In the genomic region with DNA sequence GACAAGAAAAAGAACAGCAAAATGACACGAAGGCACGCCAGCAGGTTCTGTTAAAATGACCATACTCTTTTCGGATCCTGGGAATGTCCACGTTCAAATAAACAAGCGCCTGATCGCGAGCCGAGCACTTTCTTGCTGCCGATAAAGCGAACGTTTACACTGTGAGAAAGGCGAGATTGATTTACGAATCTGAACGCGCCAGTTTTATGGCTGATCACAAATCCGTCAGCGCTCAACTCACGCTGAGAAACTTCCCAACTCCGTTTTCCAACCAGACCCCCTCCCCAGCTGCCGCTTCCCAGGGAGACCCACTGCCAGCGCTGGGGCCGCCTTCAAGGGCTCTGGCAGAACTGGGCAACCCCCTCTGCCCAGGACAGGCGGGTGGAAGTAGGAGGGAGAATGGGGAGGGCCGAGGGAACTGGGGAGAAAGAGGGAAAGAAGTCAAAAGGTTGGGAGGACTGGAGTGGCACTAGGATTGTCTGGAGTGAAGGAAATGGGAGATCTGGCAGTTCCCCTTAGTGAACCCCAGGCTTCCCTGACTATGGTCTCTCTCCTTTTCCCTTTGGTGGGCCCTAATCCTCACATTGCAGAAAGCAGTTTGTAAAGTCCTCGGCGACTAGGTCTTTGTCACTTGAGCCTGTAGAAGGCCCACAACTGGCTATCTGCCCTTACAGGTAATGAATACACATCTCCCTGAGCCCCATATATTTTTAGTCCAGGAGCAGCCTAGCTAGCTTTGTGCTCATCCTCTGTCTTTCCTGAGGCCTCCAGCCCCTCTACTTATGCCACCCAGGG, we compare ENCODE assay signal across 1 cellular context.
A peak's percentile ranks its signal among the peaks of the same experiment; 100 is the strongest.
TF ChIP-seq lines count a peak whose summit lies in the region.

No MANE protein-coding gene starts in this region.

TF ChIP-seq in HEK293, 187 proteins besides CTCF, POLR2A, EP300 and RAD21 (continued from another document and continues in another):
- TF ChIP-seq, protein P1, sequence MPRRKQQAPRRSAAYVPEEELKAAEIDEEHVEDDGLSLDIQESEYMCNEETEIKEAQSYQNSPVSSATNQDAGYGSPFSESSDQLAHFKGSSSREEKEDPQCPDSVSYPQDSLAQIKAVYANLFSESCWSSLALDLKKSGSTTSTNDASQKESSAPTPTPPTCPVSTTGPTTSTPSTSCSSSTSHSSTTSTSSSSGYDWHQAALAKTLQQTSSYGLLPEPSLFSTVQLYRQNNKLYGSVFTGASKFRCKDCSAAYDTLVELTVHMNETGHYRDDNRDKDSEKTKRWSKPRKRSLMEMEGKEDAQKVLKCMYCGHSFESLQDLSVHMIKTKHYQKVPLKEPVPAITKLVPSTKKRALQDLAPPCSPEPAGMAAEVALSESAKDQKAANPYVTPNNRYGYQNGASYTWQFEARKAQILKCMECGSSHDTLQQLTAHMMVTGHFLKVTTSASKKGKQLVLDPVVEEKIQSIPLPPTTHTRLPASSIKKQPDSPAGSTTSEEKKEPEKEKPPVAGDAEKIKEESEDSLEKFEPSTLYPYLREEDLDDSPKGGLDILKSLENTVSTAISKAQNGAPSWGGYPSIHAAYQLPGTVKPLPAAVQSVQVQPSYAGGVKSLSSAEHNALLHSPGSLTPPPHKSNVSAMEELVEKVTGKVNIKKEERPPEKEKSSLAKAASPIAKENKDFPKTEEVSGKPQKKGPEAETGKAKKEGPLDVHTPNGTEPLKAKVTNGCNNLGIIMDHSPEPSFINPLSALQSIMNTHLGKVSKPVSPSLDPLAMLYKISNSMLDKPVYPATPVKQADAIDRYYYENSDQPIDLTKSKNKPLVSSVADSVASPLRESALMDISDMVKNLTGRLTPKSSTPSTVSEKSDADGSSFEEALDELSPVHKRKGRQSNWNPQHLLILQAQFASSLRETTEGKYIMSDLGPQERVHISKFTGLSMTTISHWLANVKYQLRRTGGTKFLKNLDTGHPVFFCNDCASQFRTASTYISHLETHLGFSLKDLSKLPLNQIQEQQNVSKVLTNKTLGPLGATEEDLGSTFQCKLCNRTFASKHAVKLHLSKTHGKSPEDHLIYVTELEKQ (tag by site-specific recombination; IDR thresholded peaks at IDR 0.05; ENCODE audit: borderline replicate concordance) = peak; percentile 94
- peak; percentile 43; the same call in 1 of the 2 replicates for TF ChIP-seq ZNF335 (tag by site-specific recombination; conservative IDR thresholded peaks at IDR 0.05)
- TF ChIP-seq ZNF10 (tag by site-specific recombination; IDR thresholded peaks at IDR 0.05) = 0 out of 2 replicates have a peak, but pooled peaks have one; percentile 32
- TF ChIP-seq ZNF146 (tag by site-specific recombination; IDR thresholded peaks at IDR 0.05) = peak; percentile 13
- TF ChIP-seq ZNF561 (tag by site-specific recombination; IDR thresholded peaks at IDR 0.05; ENCODE audit: borderline replicate concordance) = peak; percentile 51; the same call in 1 of the 2 replicates
- TF ChIP-seq ZNF121 (tag by site-specific recombination; IDR thresholded peaks at IDR 0.05) = peak; percentile 34; the same call in 1 of the 2 replicates
- TF ChIP-seq ZNF423 (tag by site-specific recombination; IDR thresholded peaks at IDR 0.05) = 0 out of 2 replicates have a peak, but pooled peaks have one; percentile 56
- peak; percentile 92 for TF ChIP-seq ZSCAN30 (tag by site-specific recombination; IDR thresholded peaks at IDR 0.05)
- TF ChIP-seq ZXDB (tag by site-specific recombination; IDR thresholded peaks at IDR 0.05) = peak; percentile 90
- TF ChIP-seq, protein P2, sequence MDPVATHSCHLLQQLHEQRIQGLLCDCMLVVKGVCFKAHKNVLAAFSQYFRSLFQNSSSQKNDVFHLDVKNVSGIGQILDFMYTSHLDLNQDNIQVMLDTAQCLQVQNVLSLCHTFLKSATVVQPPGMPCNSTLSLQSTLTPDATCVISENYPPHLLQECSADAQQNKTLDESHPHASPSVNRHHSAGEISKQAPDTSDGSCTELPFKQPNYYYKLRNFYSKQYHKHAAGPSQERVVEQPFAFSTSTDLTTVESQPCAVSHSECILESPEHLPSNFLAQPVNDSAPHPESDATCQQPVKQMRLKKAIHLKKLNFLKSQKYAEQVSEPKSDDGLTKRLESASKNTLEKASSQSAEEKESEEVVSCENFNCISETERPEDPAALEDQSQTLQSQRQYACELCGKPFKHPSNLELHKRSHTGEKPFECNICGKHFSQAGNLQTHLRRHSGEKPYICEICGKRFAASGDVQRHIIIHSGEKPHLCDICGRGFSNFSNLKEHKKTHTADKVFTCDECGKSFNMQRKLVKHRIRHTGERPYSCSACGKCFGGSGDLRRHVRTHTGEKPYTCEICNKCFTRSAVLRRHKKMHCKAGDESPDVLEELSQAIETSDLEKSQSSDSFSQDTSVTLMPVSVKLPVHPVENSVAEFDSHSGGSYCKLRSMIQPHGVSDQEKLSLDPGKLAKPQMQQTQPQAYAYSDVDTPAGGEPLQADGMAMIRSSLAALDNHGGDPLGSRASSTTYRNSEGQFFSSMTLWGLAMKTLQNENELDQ (tag by site-specific recombination; IDR thresholded peaks at IDR 0.05; ENCODE audit: low read depth) = no peak
- TF ChIP-seq KLF7 (tag by site-specific recombination; IDR thresholded peaks at IDR 0.05; ENCODE audit: borderline replicate concordance) = peak; percentile 52; the same call in 1 of the 2 replicates
- peak; percentile 68 for TF ChIP-seq ZNF629 (tag by site-specific recombination; IDR thresholded peaks at IDR 0.05)
- TF ChIP-seq SP7 (tag by site-specific recombination; IDR thresholded peaks at IDR 0.05) = peak; percentile 81
- TF ChIP-seq ZNF670 (tag by site-specific recombination; IDR thresholded peaks at IDR 0.05; ENCODE audit: low read depth) = no peak
- TF ChIP-seq, protein P3, sequence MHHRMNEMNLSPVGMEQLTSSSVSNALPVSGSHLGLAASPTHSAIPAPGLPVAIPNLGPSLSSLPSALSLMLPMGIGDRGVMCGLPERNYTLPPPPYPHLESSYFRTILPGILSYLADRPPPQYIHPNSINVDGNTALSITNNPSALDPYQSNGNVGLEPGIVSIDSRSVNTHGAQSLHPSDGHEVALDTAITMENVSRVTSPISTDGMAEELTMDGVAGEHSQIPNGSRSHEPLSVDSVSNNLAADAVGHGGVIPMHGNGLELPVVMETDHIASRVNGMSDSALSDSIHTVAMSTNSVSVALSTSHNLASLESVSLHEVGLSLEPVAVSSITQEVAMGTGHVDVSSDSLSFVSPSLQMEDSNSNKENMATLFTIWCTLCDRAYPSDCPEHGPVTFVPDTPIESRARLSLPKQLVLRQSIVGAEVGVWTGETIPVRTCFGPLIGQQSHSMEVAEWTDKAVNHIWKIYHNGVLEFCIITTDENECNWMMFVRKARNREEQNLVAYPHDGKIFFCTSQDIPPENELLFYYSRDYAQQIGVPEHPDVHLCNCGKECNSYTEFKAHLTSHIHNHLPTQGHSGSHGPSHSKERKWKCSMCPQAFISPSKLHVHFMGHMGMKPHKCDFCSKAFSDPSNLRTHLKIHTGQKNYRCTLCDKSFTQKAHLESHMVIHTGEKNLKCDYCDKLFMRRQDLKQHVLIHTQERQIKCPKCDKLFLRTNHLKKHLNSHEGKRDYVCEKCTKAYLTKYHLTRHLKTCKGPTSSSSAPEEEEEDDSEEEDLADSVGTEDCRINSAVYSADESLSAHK (tag by site-specific recombination; IDR thresholded peaks at IDR 0.05) = peak; percentile 97
- TF ChIP-seq, protein P4, sequence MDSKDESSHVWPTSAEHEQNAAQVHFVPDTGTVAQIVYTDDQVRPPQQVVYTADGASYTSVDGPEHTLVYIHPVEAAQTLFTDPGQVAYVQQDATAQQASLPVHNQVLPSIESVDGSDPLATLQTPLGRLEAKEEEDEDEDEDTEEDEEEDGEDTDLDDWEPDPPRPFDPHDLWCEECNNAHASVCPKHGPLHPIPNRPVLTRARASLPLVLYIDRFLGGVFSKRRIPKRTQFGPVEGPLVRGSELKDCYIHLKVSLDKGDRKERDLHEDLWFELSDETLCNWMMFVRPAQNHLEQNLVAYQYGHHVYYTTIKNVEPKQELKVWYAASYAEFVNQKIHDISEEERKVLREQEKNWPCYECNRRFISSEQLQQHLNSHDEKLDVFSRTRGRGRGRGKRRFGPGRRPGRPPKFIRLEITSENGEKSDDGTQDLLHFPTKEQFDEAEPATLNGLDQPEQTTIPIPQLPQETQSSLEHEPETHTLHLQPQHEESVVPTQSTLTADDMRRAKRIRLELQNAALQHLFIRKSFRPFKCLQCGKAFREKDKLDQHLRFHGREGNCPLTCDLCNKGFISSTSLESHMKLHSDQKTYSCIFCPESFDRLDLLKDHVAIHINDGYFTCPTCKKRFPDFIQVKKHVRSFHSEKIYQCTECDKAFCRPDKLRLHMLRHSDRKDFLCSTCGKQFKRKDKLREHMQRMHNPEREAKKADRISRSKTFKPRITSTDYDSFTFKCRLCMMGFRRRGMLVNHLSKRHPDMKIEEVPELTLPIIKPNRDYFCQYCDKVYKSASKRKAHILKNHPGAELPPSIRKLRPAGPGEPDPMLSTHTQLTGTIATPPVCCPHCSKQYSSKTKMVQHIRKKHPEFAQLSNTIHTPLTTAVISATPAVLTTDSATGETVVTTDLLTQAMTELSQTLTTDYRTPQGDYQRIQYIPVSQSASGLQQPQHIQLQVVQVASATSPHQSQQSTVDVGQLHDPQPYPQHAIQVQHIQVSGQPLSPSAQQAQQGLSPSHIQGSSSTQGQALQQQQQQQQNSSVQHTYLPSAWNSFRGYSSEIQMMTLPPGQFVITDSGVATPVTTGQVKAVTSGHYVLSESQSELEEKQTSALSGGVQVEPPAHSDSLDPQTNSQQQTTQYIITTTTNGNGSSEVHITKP (tag by site-specific recombination; IDR thresholded peaks at IDR 0.05) = peak; percentile 91
- no peak for TF ChIP-seq ZNF785 (tag by site-specific recombination; IDR thresholded peaks at IDR 0.05)
- TF ChIP-seq, protein P5, sequence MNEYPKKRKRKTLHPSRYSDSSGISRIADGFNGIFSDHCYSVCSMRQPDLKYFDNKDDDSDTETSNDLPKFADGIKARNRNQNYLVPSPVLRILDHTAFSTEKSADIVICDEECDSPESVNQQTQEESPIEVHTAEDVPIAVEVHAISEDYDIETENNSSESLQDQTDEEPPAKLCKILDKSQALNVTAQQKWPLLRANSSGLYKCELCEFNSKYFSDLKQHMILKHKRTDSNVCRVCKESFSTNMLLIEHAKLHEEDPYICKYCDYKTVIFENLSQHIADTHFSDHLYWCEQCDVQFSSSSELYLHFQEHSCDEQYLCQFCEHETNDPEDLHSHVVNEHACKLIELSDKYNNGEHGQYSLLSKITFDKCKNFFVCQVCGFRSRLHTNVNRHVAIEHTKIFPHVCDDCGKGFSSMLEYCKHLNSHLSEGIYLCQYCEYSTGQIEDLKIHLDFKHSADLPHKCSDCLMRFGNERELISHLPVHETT (tag by site-specific recombination; IDR thresholded peaks at IDR 0.05) = peak; percentile 59; the same call in 1 of the 2 replicates
- TF ChIP-seq ZNF843 (tag by site-specific recombination; IDR thresholded peaks at IDR 0.05) = peak; percentile 95
- TF ChIP-seq YY2 (tag by site-specific recombination; IDR thresholded peaks at IDR 0.05) = no peak
- no peak for TF ChIP-seq SETDB1 (IDR thresholded peaks at IDR 0.05; ENCODE audit: insufficient read length, low read length)
- TF ChIP-seq ZBTB1 (tag by site-specific recombination; IDR thresholded peaks at IDR 0.05) = no peak
- 0 out of 2 replicates have a peak, but pooled peaks have one; percentile 4 for TF ChIP-seq MZF1 (tag by site-specific recombination; IDR thresholded peaks at IDR 0.05; ENCODE audit: borderline replicate concordance)
- TF ChIP-seq ZEB2 (tag by site-specific recombination; IDR thresholded peaks at IDR 0.05) = peak; percentile 86
- TF ChIP-seq KLF10 (tag by site-specific recombination; IDR thresholded peaks at IDR 0.05) = no peak; the same call in 1 of the 2 replicates
- TF ChIP-seq HOXD13 (CRISPR knock-in tag; IDR thresholded peaks at IDR 0.05; ENCODE audit: borderline replicate concordance) = no peak
- peak; percentile 23; the same call in 1 of the 2 replicates for TF ChIP-seq ZFP69B (tag by site-specific recombination; IDR thresholded peaks at IDR 0.05)
- TF ChIP-seq, protein P6, sequence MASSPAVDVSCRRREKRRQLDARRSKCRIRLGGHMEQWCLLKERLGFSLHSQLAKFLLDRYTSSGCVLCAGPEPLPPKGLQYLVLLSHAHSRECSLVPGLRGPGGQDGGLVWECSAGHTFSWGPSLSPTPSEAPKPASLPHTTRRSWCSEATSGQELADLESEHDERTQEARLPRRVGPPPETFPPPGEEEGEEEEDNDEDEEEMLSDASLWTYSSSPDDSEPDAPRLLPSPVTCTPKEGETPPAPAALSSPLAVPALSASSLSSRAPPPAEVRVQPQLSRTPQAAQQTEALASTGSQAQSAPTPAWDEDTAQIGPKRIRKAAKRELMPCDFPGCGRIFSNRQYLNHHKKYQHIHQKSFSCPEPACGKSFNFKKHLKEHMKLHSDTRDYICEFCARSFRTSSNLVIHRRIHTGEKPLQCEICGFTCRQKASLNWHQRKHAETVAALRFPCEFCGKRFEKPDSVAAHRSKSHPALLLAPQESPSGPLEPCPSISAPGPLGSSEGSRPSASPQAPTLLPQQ (tag by site-specific recombination; IDR thresholded peaks at IDR 0.05) = no peak
- TF ChIP-seq, protein P7, sequence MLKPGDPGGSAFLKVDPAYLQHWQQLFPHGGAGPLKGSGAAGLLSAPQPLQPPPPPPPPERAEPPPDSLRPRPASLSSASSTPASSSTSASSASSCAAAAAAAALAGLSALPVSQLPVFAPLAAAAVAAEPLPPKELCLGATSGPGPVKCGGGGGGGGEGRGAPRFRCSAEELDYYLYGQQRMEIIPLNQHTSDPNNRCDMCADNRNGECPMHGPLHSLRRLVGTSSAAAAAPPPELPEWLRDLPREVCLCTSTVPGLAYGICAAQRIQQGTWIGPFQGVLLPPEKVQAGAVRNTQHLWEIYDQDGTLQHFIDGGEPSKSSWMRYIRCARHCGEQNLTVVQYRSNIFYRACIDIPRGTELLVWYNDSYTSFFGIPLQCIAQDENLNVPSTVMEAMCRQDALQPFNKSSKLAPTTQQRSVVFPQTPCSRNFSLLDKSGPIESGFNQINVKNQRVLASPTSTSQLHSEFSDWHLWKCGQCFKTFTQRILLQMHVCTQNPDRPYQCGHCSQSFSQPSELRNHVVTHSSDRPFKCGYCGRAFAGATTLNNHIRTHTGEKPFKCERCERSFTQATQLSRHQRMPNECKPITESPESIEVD (tag by site-specific recombination; IDR thresholded peaks at IDR 0.05) = peak; percentile 91
- TF ChIP-seq, protein P8, sequence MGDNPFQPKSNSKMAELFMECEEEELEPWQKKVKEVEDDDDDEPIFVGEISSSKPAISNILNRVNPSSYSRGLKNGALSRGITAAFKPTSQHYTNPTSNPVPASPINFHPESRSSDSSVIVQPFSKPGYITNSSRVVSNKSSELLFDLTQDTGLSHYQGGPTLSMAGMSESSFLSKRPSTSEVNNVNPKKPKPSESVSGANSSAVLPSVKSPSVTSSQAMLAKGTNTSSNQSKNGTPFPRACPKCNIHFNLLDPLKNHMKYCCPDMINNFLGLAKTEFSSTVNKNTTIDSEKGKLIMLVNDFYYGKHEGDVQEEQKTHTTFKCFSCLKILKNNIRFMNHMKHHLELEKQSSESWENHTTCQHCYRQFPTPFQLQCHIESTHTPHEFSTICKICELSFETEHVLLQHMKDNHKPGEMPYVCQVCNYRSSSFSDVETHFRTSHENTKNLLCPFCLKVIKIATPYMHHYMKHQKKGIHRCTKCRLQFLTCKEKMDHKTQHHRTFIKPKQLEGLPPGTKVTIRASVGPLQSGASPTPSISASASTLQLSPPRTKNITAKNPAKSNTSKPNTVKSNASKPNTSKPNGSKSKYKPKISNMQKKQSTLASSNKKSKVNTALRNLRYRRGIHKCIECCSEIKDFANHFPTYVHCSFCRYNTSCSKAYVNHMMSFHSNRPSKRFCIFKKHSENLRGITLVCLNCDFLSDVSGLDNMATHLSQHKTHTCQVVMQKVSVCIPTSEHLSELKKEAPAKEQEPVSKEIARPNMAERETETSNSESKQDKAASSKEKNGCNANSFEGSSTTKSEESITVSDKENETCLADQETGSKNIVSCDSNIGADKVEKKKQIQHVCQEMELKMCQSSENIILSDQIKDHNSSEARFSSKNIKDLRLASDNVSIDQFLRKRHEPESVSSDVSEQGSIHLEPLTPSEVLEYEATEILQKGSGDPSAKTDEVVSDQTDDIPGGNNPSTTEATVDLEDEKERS (tag by site-specific recombination; IDR thresholded peaks at IDR 0.05) = no peak
